Comparison of ENCODE assay signal across 8 cellular contexts in the genomic region with DNA sequence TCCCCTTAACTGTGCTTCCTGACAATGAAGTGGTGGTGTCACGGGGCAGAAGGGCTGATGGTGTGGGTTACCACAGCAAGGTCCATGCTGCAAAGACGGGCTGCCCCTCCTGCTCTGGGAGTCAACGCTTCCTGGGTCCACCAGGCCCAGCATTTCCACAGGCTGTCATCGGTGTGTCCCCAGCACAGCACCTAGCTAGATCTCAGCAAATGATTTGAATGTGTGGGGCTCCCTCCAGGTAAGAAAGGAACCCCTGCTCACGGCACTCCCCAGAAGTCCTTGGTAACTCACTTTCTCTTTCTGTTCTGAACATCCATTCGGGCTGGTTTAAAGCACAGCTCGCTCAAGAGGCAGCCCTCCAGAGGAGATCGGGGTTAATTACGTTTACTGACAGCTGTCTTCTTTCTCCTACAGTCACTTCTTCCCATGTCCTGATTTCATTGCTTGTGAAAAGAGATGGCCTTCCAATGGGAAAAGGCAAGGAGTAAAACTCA. TPM values are rescaled to one million over a fixed set of nuclear protein-coding genes. Genes with fewer than 3 reads are reported as not detected.
DNase-seq lines count a peak whose midpoint lies in the region; ATAC-seq and TF ChIP-seq lines count a peak whose summit lies in the region.

No MANE protein-coding gene starts in this region.

- POLR2A ChIA-PET in Panc1 (lab: Charles Lee), result interaction anchor here (0.6 kb wide), 1 partner anchor 264 kb away, joined by 3 read pairs; no protein-coding TSS in a partner anchor

- in situ Hi-C loops in Panc1 (cut with HindIII; ENCODE audit: low pct_unique_long_range_greater_than_20kb, low sequenced_read_pairs), result no loop called here

- H3K27me3 ChIP-seq in Panc1 (ENCODE audit: control insufficient read depth, insufficient read depth, low read length), result no peaks in the 10 kb centered on the region

- no TSS peak for BruUV-seq in Panc1 (replicated peaks; lab: Mats Ljungman, UMichigan)

- CTCF ChIA-PET in Panc1 (lab: Charles Lee), result no interaction called here

- H3K9me3 Mint-ChIP-seq in immature natural killer cell, result no peaks in the 10 kb centered on the region

- H3K36me3 ChIP-seq in Panc1 (ENCODE audit: control insufficient read depth, insufficient read depth, low read length), result no peaks in the 10 kb centered on the region

- ATAC-seq in GM18867 (IDR thresholded peaks at IDR 0.05; ENCODE audit: unreplicated experiment) (peak; percentile 93), HG03103 (IDR thresholded peaks at IDR 0.05; ENCODE audit: low read depth, unreplicated experiment) (peak; percentile 68), Panc1 (peak; percentile 81)

- no peaks in the 10 kb centered on the region for H3K36me3 Mint-ChIP-seq in immature natural killer cell

- DNase-seq in A172 (ENCODE audit: low spot score) (peak; percentile 65), Panc1 (ENCODE audit: low read depth, low spot score) (no peak), immature natural killer cell (peak; percentile 76 to 78 (median 76)), inferior parietal cortex (ENCODE audit: extremely low spot score) (no peak)
- DNase-seq in activated naive CD4-positive, alpha-beta T cell treated with Interleukin-2 at 50 U/mL for 16 hours, result peak; percentile 60
- DNase-seq in stimulated activated CD4-positive, alpha-beta T cell treated with anti-CD3 and anti-CD28 coated beads, Interleukin-2, amount 100 ng/mL, for 24 hours, result peak; percentile 38 to 57

- peaks cover 23 to 34% (median 30%) of the 10 kb centered on the region in 3 donors for H3K27me3 Mint-ChIP-seq in immature natural killer cell (ENCODE audit: low read depth in 3 of 3)

- peak overlapping the region; percentile 2 to 40; a peak in 3 of 4 replicates for H3K4me3 ChIP-seq in Panc1 (ENCODE audit: low read depth in 2 of 2, low read length in 2 of 2)

- TF ChIP-seq CTCF in Panc1 (IDR thresholded peaks at IDR 0.05), result no peak; the same call in 1 of the 2 replicates

- H3K9me3 ChIP-seq in Panc1 (ENCODE audit: control insufficient read depth, insufficient read depth, low read depth, low read length), result no peaks in the 10 kb centered on the region

- peaks cover 89 to 93% of the 10 kb centered on the region in 2 donors for H3K4me1 Mint-ChIP-seq in immature natural killer cell

- H3K27ac ChIP-seq in Panc1 (ENCODE audit: low read length), result peak overlapping the region; percentile 79

- H3K4me3 Mint-ChIP-seq in immature natural killer cell, result peak overlapping the region; percentile 79 to 90 (median 85)

- H3K4me1 ChIP-seq in Panc1 (ENCODE audit: control insufficient read depth, insufficient read depth, low read length), result peaks cover 31% of the 10 kb centered on the region

- intact Hi-C loops in Panc1 (cut with micrococcal nuclease; ENCODE audit: unreplicated experiment), result no loop called here

- H3K27ac Mint-ChIP-seq in immature natural killer cell, result peak overlapping the region; percentile 87 to 99 (median 95)

RNA-seq across cellular contexts. Expression of a gene that starts 27.3 kb away (rescaled TPM):
- total RNA-seq in A172 (2014; rRNA removed; shearing (Covaris generic)), result 5.1 and 7.9 TPM in 2 replicates
- total RNA-seq in Panc1 (2021; ENCODE audit: unreplicated experiment), result 6.0 TPM
- 10.1 TPM for polyA plus RNA-seq in Panc1 (2012; ENCODE audit: insufficient read length)
- polyA plus RNA-seq in immature natural killer cell, result 10 to 100 TPM in 2 of 3 donors, 1 to 10 TPM in 1; 9.8 to 24.1 (median 15.5) TPM

Comparison
In these comparisons a context has a peak if more than half of its experiments do, and no peak if none do; other contexts are left out.
1. DNase-seq: peak in A172 (single experiment), activated naive CD4-positive, alpha-beta T cell treated with Interleukin-2 at 50 U/mL for 16 hours (single experiment), immature natural killer cell (3 of 3) and stimulated activated CD4-positive, alpha-beta T cell treated with anti-CD3 and anti-CD28 coated beads, Interleukin-2, amount 100 ng/mL, for 24 hours (2 of 2); none in Panc1 (single experiment) and inferior parietal cortex (single experiment).
2. Peak in every context shown above with its lines, with median percentiles within 50 percentile points of each other: ATAC-seq.